In genomic region chr3:50600841-50601591, GRCh38 we compare ENCODE assay signal across 1 cellular context.
A peak's percentile ranks its signal among the peaks of the same experiment; 100 is the strongest.
TF ChIP-seq lines count a peak whose summit lies in the region.

No MANE protein-coding gene starts in this region.

TF ChIP-seq in HepG2, 621 proteins besides CTCF, POLR2A, EP300 and RAD21 (continued from another document and continues in another):
- TF ChIP-seq THRA (CRISPR knock-in tag; IDR thresholded peaks at IDR 0.05; ENCODE audit: borderline replicate concordance): peak; percentile 95
- no peak for TF ChIP-seq ZBTB7A (CRISPR knock-in tag; IDR thresholded peaks at IDR 0.05)
- TF ChIP-seq TCF7 (IDR thresholded peaks at IDR 0.05; ENCODE audit: low read depth): peak; percentile 56; the same call in 1 of the 2 replicates
- no peak for TF ChIP-seq ZNF577 (CRISPR knock-in tag; IDR thresholded peaks at IDR 0.05; ENCODE audit: borderline replicate concordance, low read depth)
- TF ChIP-seq ZNF276 (CRISPR knock-in tag; IDR thresholded peaks at IDR 0.05; ENCODE audit: low read depth): no peak
- TF ChIP-seq ZNF20 (CRISPR knock-in tag; IDR thresholded peaks at IDR 0.05): no peak
- no peak for TF ChIP-seq KDM5B (CRISPR knock-in tag; IDR thresholded peaks at IDR 0.05; ENCODE audit: borderline replicate concordance)
- no peak for TF ChIP-seq CSRNP2 (CRISPR knock-in tag; conservative IDR thresholded peaks at IDR 0.05; ENCODE audit: low read depth)
- peak; percentile 58; the same call in 1 of the 2 replicates for TF ChIP-seq ZSCAN29 (CRISPR knock-in tag; conservative IDR thresholded peaks at IDR 0.05)
- no peak for TF ChIP-seq ZNF337 (CRISPR knock-in tag; IDR thresholded peaks at IDR 0.05; ENCODE audit: borderline replicate concordance, low read depth)
- TF ChIP-seq ZNF546 (CRISPR knock-in tag; conservative IDR thresholded peaks at IDR 0.05): no peak
- no peak for TF ChIP-seq ZNF775 (CRISPR knock-in tag; IDR thresholded peaks at IDR 0.05; ENCODE audit: borderline replicate concordance)
- no peak for TF ChIP-seq ZNF44 (CRISPR knock-in tag; IDR thresholded peaks at IDR 0.05)
- TF ChIP-seq AFF4 (CRISPR knock-in tag; IDR thresholded peaks at IDR 0.05): no peak
- TF ChIP-seq RBFOX2 (IDR thresholded peaks at IDR 0.05; ENCODE audit: low read depth, low read length): peak; percentile 58
- 0 out of 2 replicates have a peak, but pooled peaks have one; percentile 22 for TF ChIP-seq TSC22D2 (CRISPR knock-in tag; IDR thresholded peaks at IDR 0.05; ENCODE audit: borderline replicate concordance)
- no peak for TF ChIP-seq NONO (IDR thresholded peaks at IDR 0.05)
- peak; percentile 80; the same call in 1 of the 2 replicates for TF ChIP-seq NONO (CRISPR knock-in tag; conservative IDR thresholded peaks at IDR 0.05)
- peak; percentile 61; the same call in 1 of the 2 replicates for TF ChIP-seq TFDP1 (CRISPR knock-in tag; IDR thresholded peaks at IDR 0.05; ENCODE audit: borderline replicate concordance)
- no peak for TF ChIP-seq ATF1 (CRISPR knock-in tag; IDR thresholded peaks at IDR 0.05)
- TF ChIP-seq PAXIP1 (CRISPR knock-in tag; conservative IDR thresholded peaks at IDR 0.05): peak; percentile 91
- TF ChIP-seq CEBPB (IDR thresholded peaks at IDR 0.05; ENCODE audit: borderline replicate concordance, low read depth, low read length): peak; percentile 94
- TF ChIP-seq KDM4B (CRISPR knock-in tag; IDR thresholded peaks at IDR 0.05): peak; percentile 45; the same call in 1 of the 2 replicates
- no peak for TF ChIP-seq MAFG (CRISPR knock-in tag; IDR thresholded peaks at IDR 0.05)
- peak; percentile 56 for TF ChIP-seq PHF20 (CRISPR knock-in tag; IDR thresholded peaks at IDR 0.05)
- 0 out of 2 replicates have a peak, but pooled peaks have one; percentile 87 for TF ChIP-seq RFXAP (CRISPR knock-in tag; IDR thresholded peaks at IDR 0.05; ENCODE audit: borderline replicate concordance)
- no peak for TF ChIP-seq ZNF484 (CRISPR knock-in tag; IDR thresholded peaks at IDR 0.05; ENCODE audit: borderline replicate concordance, low read depth)
- TF ChIP-seq ZNF749 (CRISPR knock-in tag; IDR thresholded peaks at IDR 0.05; ENCODE audit: borderline replicate concordance): no peak
- TF ChIP-seq ZNF501 (CRISPR knock-in tag; IDR thresholded peaks at IDR 0.05): peak; percentile 62; the same call in 1 of the 2 replicates
- TF ChIP-seq ZNF598 (CRISPR knock-in tag; IDR thresholded peaks at IDR 0.05; ENCODE audit: borderline replicate concordance): no peak
- peak; percentile 85 for TF ChIP-seq ZNF746 (CRISPR knock-in tag; IDR thresholded peaks at IDR 0.05)
- TF ChIP-seq TEAD2 (CRISPR knock-in tag; IDR thresholded peaks at IDR 0.05): no peak
- no peak for TF ChIP-seq ZNF512B (CRISPR knock-in tag; IDR thresholded peaks at IDR 0.05; ENCODE audit: borderline replicate concordance)
- TF ChIP-seq ZNF629 (CRISPR knock-in tag; conservative IDR thresholded peaks at IDR 0.05): peak; percentile 43; the same call in 1 of the 2 replicates
- peak; percentile 37; the same call in 1 of the 2 replicates for TF ChIP-seq IKZF5 (CRISPR knock-in tag; IDR thresholded peaks at IDR 0.05)
- no peak for TF ChIP-seq ZNF891 (CRISPR knock-in tag; IDR thresholded peaks at IDR 0.05)
- no peak for TF ChIP-seq MATR3 (CRISPR knock-in tag; IDR thresholded peaks at IDR 0.05)
- peak; percentile 74; the same call in 1 of the 2 replicates for TF ChIP-seq CBX5 (CRISPR knock-in tag; IDR thresholded peaks at IDR 0.05; ENCODE audit: borderline replicate concordance)
- TF ChIP-seq ZNF367 (CRISPR knock-in tag; IDR thresholded peaks at IDR 0.05; ENCODE audit: borderline replicate concordance): no peak
- TF ChIP-seq ZNF282 (IDR thresholded peaks at IDR 0.05; ENCODE audit: partially characterized antibody): no peak
- TF ChIP-seq ZFP91 (CRISPR knock-in tag; IDR thresholded peaks at IDR 0.05; ENCODE audit: borderline replicate concordance): 0 out of 2 replicates have a peak, but pooled peaks have one; percentile 61
- TF ChIP-seq MEIS1 (CRISPR knock-in tag; IDR thresholded peaks at IDR 0.05; ENCODE audit: borderline replicate concordance): no peak
- TF ChIP-seq ZNF460 (CRISPR knock-in tag; IDR thresholded peaks at IDR 0.05; ENCODE audit: borderline replicate concordance): peak; percentile 43; the same call in 1 of the 2 replicates
- TF ChIP-seq NCOA1 (CRISPR knock-in tag; IDR thresholded peaks at IDR 0.05): peak; percentile 76; the same call in 1 of the 2 replicates
- TF ChIP-seq POLR2AphosphoS5 (IDR thresholded peaks at IDR 0.05; ENCODE audit: low read depth, low read length): peak; percentile 56
- 0 out of 2 replicates have a peak, but pooled peaks have one; percentile 46 for TF ChIP-seq SRY (CRISPR knock-in tag; IDR thresholded peaks at IDR 0.05)
